Comparison of ENCODE assay signal across 1 cellular context in genomic region chr7:127838816-127839415, GRCh38.
TF ChIP-seq lines count a peak whose summit lies in the region.

No MANE protein-coding gene starts in this region.

TF ChIP-seq in K562, 482 proteins besides CTCF, POLR2A, EP300 and RAD21 (continued from another document and continues in another):
- TF ChIP-seq ZNF740 (CRISPR knock-in tag; IDR thresholded peaks at IDR 0.05), result no peak
- no peak for TF ChIP-seq ZNF740 (tag; IDR thresholded peaks at IDR 0.05)
- TF ChIP-seq ZFP91 (CRISPR knock-in tag; IDR thresholded peaks at IDR 0.05), result no peak
- 0 out of 2 replicates have a peak, but pooled peaks have one; percentile 17 for TF ChIP-seq ZNF140 (CRISPR knock-in tag; IDR thresholded peaks at IDR 0.05)
- TF ChIP-seq MCM3 (IDR thresholded peaks at IDR 0.05), result no peak
- no peak for TF ChIP-seq ZNF23 (CRISPR knock-in tag; IDR thresholded peaks at IDR 0.05)
- no peak for TF ChIP-seq CBX1 (IDR thresholded peaks at IDR 0.05; ENCODE audit: low read depth)
- peak; percentile 87 for TF ChIP-seq CHAMP1 (IDR thresholded peaks at IDR 0.05)
- no peak for TF ChIP-seq E2F1 (CRISPR knock-in tag; IDR thresholded peaks at IDR 0.05)
- no peak for TF ChIP-seq THAP12 (CRISPR knock-in tag; IDR thresholded peaks at IDR 0.05)
- no peak for TF ChIP-seq PCBP2 (IDR thresholded peaks at IDR 0.05; ENCODE audit: low read depth, low read length, poor library complexity, severe bottlenecking)
- TF ChIP-seq SMAD1 (IDR thresholded peaks at IDR 0.05; ENCODE audit: low read depth, low read length, partially characterized antibody), result no peak
- TF ChIP-seq HDAC3 (IDR thresholded peaks at IDR 0.05; ENCODE audit: borderline replicate concordance, partially characterized antibody), result peak; percentile 66
- no peak for TF ChIP-seq ZNF133 (CRISPR knock-in tag; IDR thresholded peaks at IDR 0.05)
- TF ChIP-seq C11orf30 (IDR thresholded peaks at IDR 0.05; ENCODE audit: low read depth), result no peak
- TF ChIP-seq GMEB1 (CRISPR knock-in tag; IDR thresholded peaks at IDR 0.05), result peak; percentile 10; the same call in 1 of the 2 replicates
- no peak; the same call in 1 of the 2 replicates for TF ChIP-seq RREB1 (CRISPR knock-in tag; IDR thresholded peaks at IDR 0.05)
- no peak for TF ChIP-seq MCM7 (IDR thresholded peaks at IDR 0.05)
- TF ChIP-seq ZBTB43 (CRISPR knock-in tag; IDR thresholded peaks at IDR 0.05), result no peak
- TF ChIP-seq ZNF121 (CRISPR knock-in tag; conservative IDR thresholded peaks at IDR 0.05), result no peak
- TF ChIP-seq PHB2 (IDR thresholded peaks at IDR 0.05; ENCODE audit: low read depth), result no peak
- no peak for TF ChIP-seq TCF7 (IDR thresholded peaks at IDR 0.05; ENCODE audit: borderline replicate concordance)
- no peak for TF ChIP-seq ZNF197 (CRISPR knock-in tag; IDR thresholded peaks at IDR 0.05; ENCODE audit: low read depth)
- TF ChIP-seq TCF15 (CRISPR knock-in tag; IDR thresholded peaks at IDR 0.05), result no peak
- TF ChIP-seq GTF2B (IDR thresholded peaks at IDR 0.05; ENCODE audit: extremely low read depth, insufficient read length), result no peak
- peak; percentile 57; the same call in 1 of the 2 replicates for TF ChIP-seq AFF4 (CRISPR knock-in tag; IDR thresholded peaks at IDR 0.05)
- TF ChIP-seq PTBP1 (IDR thresholded peaks at IDR 0.05; ENCODE audit: low read depth, low read length), result no peak
- peak; percentile 79 for TF ChIP-seq BRD9 (IDR thresholded peaks at IDR 0.05; ENCODE audit: low read depth, partially characterized antibody)
- TF ChIP-seq KLF6 (CRISPR knock-in tag; IDR thresholded peaks at IDR 0.05; ENCODE audit: borderline replicate concordance), result no peak
- no peak for TF ChIP-seq PURB (CRISPR knock-in tag; IDR thresholded peaks at IDR 0.05; ENCODE audit: low read depth)
- 0 out of 2 replicates have a peak, but pooled peaks have one; percentile 51 for TF ChIP-seq TRIM28 (IDR thresholded peaks at IDR 0.05)
